18 cellular contexts compared by ENCODE assay signal in genomic region chr10:86046845-86047460, GRCh38.
DNase-seq lines count a peak whose midpoint lies in the region; ATAC-seq, FAIRE-seq and TF ChIP-seq lines count a peak whose summit lies in the region.
"Had no signal": no experiment of that assay in that cellular context is flagged by ENCODE, and none has a peak within 500 bp of the region (broad histone marks: within the 10 kb centered on the region; RNA-seq: fewer than 3 reads in every experiment).

No MANE protein-coding gene starts in this region.

- peaks cover 21% of the 10 kb centered on the region for H3K4me1 Mint-ChIP-seq in activated CD8-positive, alpha-beta memory T cell treated with anti-CD3 and anti-CD28 coated beads, Interleukin-2, amount 10 ng/mL, durations not matched to agents 7 days and 5 days

- H3K27ac Mint-ChIP-seq in activated CD8-positive, alpha-beta memory T cell treated with anti-CD3 and anti-CD28 coated beads, Interleukin-2, amount 10 ng/mL, durations not matched to agents 7 days and 5 days = no peak overlapping the region

- peaks cover 40% of the 10 kb centered on the region for H3K27me3 Mint-ChIP-seq in activated CD8-positive, alpha-beta memory T cell treated with anti-CD3 and anti-CD28 coated beads, Interleukin-2, amount 10 ng/mL, durations not matched to agents 7 days and 5 days

- CTCF ChIA-PET in activated CD8-positive, alpha-beta memory T cell treated with anti-CD3 and anti-CD28 coated beads, Interleukin-2, amount 10 ng/mL, durations not matched to agents 7 days and 5 days (lab: Charles Lee) = interaction anchor here (0.6 kb wide), 1 partner anchor 356 kb away, joined by 3 read pairs; no protein-coding TSS in a partner anchor

- H3K27ac ChIP-seq in foreskin keratinocyte = no peak overlapping the region
- H3K27ac ChIP-seq: neutrophil, PC-9, thyroid gland had no signal

- no peaks in the 10 kb centered on the region for H3K4me1 ChIP-seq in foreskin keratinocyte

- no peaks in the 10 kb centered on the region for H3K9me3 Mint-ChIP-seq in activated CD8-positive, alpha-beta memory T cell treated with anti-CD3 and anti-CD28 coated beads, Interleukin-2, amount 10 ng/mL, durations not matched to agents 7 days and 5 days (ENCODE audit: low read depth)

- TF ChIP-seq CTCF in foreskin keratinocyte (conservative IDR thresholded peaks at IDR 0.05) = peak; percentile 8

- no peak for TF ChIP-seq POLR2A in H54 (IDR thresholded peaks at IDR 0.05; ENCODE audit: low read depth, low read length)

- no peak for FAIRE-seq in H54 (lab: Jason Lieb, UNC)
- FAIRE-seq: kidney had no signal

- peak; percentile 48 for DNase-seq in stimulated activated CD4-positive, alpha-beta T cell treated with anti-CD3 and anti-CD28 coated beads, Interleukin-15, amount 100 ng/mL, for 24 hours
- DNase-seq in stimulated activated CD4-positive, alpha-beta T cell treated with anti-CD3 and anti-CD28 coated beads, Interleukin-12 subunit alpha, Interleukin-12 subunit beta, amount 100 ng/mL, for 4 hours = no peak
- no peak for DNase-seq in activated CD8-positive, alpha-beta memory T cell treated with anti-CD3 and anti-CD28 coated beads, Interleukin-2, amount 10 ng/mL, durations not matched to agents 7 days and 5 days
- DNase-seq in foreskin keratinocyte (peak; percentile 44 to 58), NCI-H1436 (lab: John Stamatoyannopoulos, UW) (no peak), H54 (ENCODE audit: insufficient read length, low spot score) (no peak), cortex of kidney (lab: John Stamatoyannopoulos, UW) (no peak)
- DNase-seq: DMS79 treated with DMSO at 0.1 percent for 48 hours, kidney, midbrain, NCI-H146, NCI-H510A, PC-9, retina, thyroid gland had no signal

- no peak overlapping the region for H3K4me3 Mint-ChIP-seq in activated CD8-positive, alpha-beta memory T cell treated with anti-CD3 and anti-CD28 coated beads, Interleukin-2, amount 10 ng/mL, durations not matched to agents 7 days and 5 days

- peak; percentile 61 for ATAC-seq in activated CD8-positive, alpha-beta memory T cell treated with anti-CD3 and anti-CD28 coated beads, Interleukin-2, amount 10 ng/mL, durations not matched to agents 7 days and 5 days
- ATAC-seq in foreskin keratinocyte (peak; percentile 93), GM19023 (IDR thresholded peaks at IDR 0.05; ENCODE audit: unreplicated experiment) (no peak)
- ATAC-seq: SK-N-SH treated with all-trans-retinoic acid at 6 μM for 48 hours had no signal

- no peaks in the 10 kb centered on the region for H3K27me3 ChIP-seq in foreskin keratinocyte
- H3K27me3 ChIP-seq: neutrophil, thyroid gland had no signal

- no peaks in the 10 kb centered on the region for H3K36me3 Mint-ChIP-seq in activated CD8-positive, alpha-beta memory T cell treated with anti-CD3 and anti-CD28 coated beads, Interleukin-2, amount 10 ng/mL, durations not matched to agents 7 days and 5 days

Comparison
In these comparisons a context has a peak if more than half of its experiments do, and no peak if none do; other contexts are left out.
1. DNase-seq: peak in stimulated activated CD4-positive, alpha-beta T cell treated with anti-CD3 and anti-CD28 coated beads, Interleukin-15, amount 100 ng/mL, for 24 hours (single experiment) and foreskin keratinocyte (2 of 2); none in stimulated activated CD4-positive, alpha-beta T cell treated with anti-CD3 and anti-CD28 coated beads, Interleukin-12 subunit alpha, Interleukin-12 subunit beta, amount 100 ng/mL, for 4 hours (single experiment), activated CD8-positive, alpha-beta memory T cell treated with anti-CD3 and anti-CD28 coated beads, Interleukin-2, amount 10 ng/mL, durations not matched to agents 7 days and 5 days (single experiment), NCI-H1436 (single experiment), H54 (single experiment) and cortex of kidney (single experiment).